Comparison of ENCODE assay signal across 8 cellular contexts in the genomic region with DNA sequence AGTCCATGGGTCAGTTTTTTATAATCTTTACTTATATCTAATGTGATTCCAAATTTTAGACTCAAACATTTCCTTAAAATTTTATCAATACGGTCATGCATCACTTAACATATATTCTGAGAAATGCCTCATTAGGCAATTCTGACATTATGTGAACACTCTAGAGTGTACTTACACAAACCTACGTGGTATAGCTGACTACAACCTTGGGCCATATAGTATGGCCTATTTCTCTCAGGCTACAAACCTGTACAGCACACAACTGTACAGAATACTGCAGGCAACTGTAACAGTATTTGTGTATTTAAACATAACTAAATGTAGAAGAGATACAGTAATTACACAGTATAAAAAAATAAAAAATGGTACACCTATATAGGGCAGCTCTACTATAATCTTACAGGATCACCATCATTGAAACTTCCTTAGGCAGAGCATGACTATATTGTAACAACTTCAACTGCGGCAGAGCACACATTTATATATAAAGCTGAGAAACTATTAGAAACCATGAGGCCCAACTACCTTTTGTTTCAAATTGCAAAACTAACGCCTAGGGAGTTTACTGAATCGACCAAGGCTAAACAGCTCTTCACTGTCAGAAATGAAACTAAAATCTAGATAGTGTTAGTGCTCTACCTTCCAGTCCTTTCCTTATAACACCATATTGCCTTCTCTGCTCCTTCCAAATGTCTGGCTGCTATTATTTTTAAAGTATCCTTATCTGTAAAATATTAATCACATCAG. TPM values are rescaled to one million over a fixed set of nuclear protein-coding genes. Genes with fewer than 3 reads are reported as not detected.
DNase-seq lines count a peak whose midpoint lies in the region; ATAC-seq and TF ChIP-seq lines count a peak whose summit lies in the region.

No MANE protein-coding gene starts in this region.

- TF ChIP-seq POLR2A in breast epithelium (IDR thresholded peaks at IDR 0.05) (no peak), lower leg skin (IDR thresholded peaks at IDR 0.05) (no peak)

- no peaks in the 10 kb centered on the region for H3K27me3 Mint-ChIP-seq in MCF 10A (ENCODE audit: insufficient read depth, unreplicated experiment)

- H3K4me3 ChIP-seq in breast epithelium (peak overlapping the region in 1 of 3 donors; percentile 15), upper lobe of right lung (peak overlapping the region; percentile 7), lower leg skin (ENCODE audit: low read depth, poor library complexity, severe bottlenecking) (no peak overlapping the region)
- H3K4me3 ChIP-seq in effector memory CD4-positive, alpha-beta T cell (ENCODE audit: insufficient read depth, low read depth, low read length, poor library complexity, severe bottlenecking): peak overlapping the region; percentile 12

- intact Hi-C loops in MCF 10A (cut with micrococcal nuclease) (no loop called here), breast epithelium (cut with DNase I; ENCODE audit: low total_unique reads) (no loop called here), upper lobe of right lung (cut with DNase I) (loop anchor here (10.0 kb wide), 1 partner anchor 60 kb away; no protein-coding TSS in a partner anchor), lower leg skin (cut with DNase I; ENCODE audit: low total_unique reads) (no loop called here)

- H3K9me3 ChIP-seq in breast epithelium (no peaks in the 10 kb centered on the region), upper lobe of right lung (no peaks in the 10 kb centered on the region)
- no peaks in the 10 kb centered on the region for H3K9me3 ChIP-seq in effector memory CD4-positive, alpha-beta T cell (ENCODE audit: control insufficient read depth, low read length)

- peaks cover 30% of the 10 kb centered on the region for H3K4me1 Mint-ChIP-seq in MCF 10A (ENCODE audit: insufficient read depth, unreplicated experiment)

- TF ChIP-seq CTCF in MCF 10A (IDR thresholded peaks at IDR 0.05; ENCODE audit: unreplicated experiment): no peak
- no peak for TF ChIP-seq CTCF in breast epithelium (IDR thresholded peaks at IDR 0.05)
- TF ChIP-seq CTCF in upper lobe of right lung (IDR thresholded peaks at IDR 0.05): no peak
- no peak for TF ChIP-seq CTCF in lower leg skin (IDR thresholded peaks at IDR 0.05)

- peak; percentile 47 for ATAC-seq in HG03064 (IDR thresholded peaks at IDR 0.05; ENCODE audit: low read depth, unreplicated experiment)
- peak; percentile 36 for ATAC-seq in upper lobe of right lung

- CTCF ChIA-PET in MCF 10A (lab: Yijun Ruan, JAX): interaction anchor here (0.6 to 1.1 kb wide), 4 partner anchors 25 to 441 kb away, joined by 3 read pairs; no protein-coding TSS in a partner anchor

- BruUV-seq in MCF 10A (replicated peaks; lab: Mats Ljungman, UMichigan): no TSS peak

- peak overlapping the region; percentile 86 for H3K27ac Mint-ChIP-seq in MCF 10A (ENCODE audit: low read depth, unreplicated experiment)

- H3K36me3 Mint-ChIP-seq in MCF 10A (ENCODE audit: insufficient read depth, unreplicated experiment): peaks cover 11% of the 10 kb centered on the region

- H3K36me3 ChIP-seq in breast epithelium: no peaks in the 10 kb centered on the region
- H3K36me3 ChIP-seq in effector memory CD4-positive, alpha-beta T cell (ENCODE audit: control insufficient read depth, insufficient read depth, low read length): no peaks in the 10 kb centered on the region
- H3K36me3 ChIP-seq in upper lobe of right lung: no peaks in the 10 kb centered on the region

- peak overlapping the region; percentile 51 for H3K4me3 Mint-ChIP-seq in MCF 10A (ENCODE audit: unreplicated experiment)

- no peaks in the 10 kb centered on the region for H3K9me3 Mint-ChIP-seq in MCF 10A (ENCODE audit: unreplicated experiment)

- H3K27me3 ChIP-seq in breast epithelium (no peaks in the 10 kb centered on the region), upper lobe of right lung (no peaks in the 10 kb centered on the region)
- H3K27me3 ChIP-seq in effector memory CD4-positive, alpha-beta T cell (replicated peaks; ENCODE audit: control insufficient read depth, insufficient read depth, low read length, poor library complexity, severe bottlenecking): no peaks in the 10 kb centered on the region

- DNase-seq in MCF 10A (ENCODE audit: unreplicated experiment): no peak
- no peak for DNase-seq in breast epithelium (ENCODE audit: low spot score in 2 of 2)
- DNase-seq in effector memory CD4-positive, alpha-beta T cell: no peak
- no peak for DNase-seq in upper lobe of right lung
- no peak for DNase-seq in HCEC 1CT
- no peak for DNase-seq in GDM1 (lab: John Stamatoyannopoulos, UW)
- DNase-seq in lower leg skin (ENCODE audit: low spot score in 2 of 2): no peak

- H3K27ac ChIP-seq in breast epithelium (no peak overlapping the region), upper lobe of right lung (peak overlapping the region; percentile 14)
- no peak overlapping the region for H3K27ac ChIP-seq in effector memory CD4-positive, alpha-beta T cell (ENCODE audit: insufficient read depth, low read length, poor library complexity, severe bottlenecking)

- 63 to 67% methylated on average over 5 of the region's 5 CpGs for WGBS in lower leg skin, 2 donors

- POLR2A ChIA-PET in MCF 10A (lab: Yijun Ruan, JAX): interaction anchor here (1.4 kb wide), 1 partner anchor 9 kb away, joined by 6 read pairs; no protein-coding TSS in a partner anchor

- peaks cover 0 to 14% of the 10 kb centered on the region in 2 donors for H3K4me1 ChIP-seq in breast epithelium
- H3K4me1 ChIP-seq in effector memory CD4-positive, alpha-beta T cell (ENCODE audit: control insufficient read depth, insufficient read depth, low read length, poor library complexity, severe bottlenecking): peaks cover 6% of the 10 kb centered on the region
- H3K4me1 ChIP-seq in upper lobe of right lung: peaks cover 20% of the 10 kb centered on the region

RNA-seq across cellular contexts. Expression of gene YES1, which starts 6.9 kb away (rescaled TPM):
- total RNA-seq in MCF 10A (2022): 60.4 and 81.7 TPM in 2 replicates
- total RNA-seq in breast epithelium: 100 to 1,000 TPM; 108 to 150 (median 136) TPM
- total RNA-seq in upper lobe of right lung: 56.0 TPM
- total RNA-seq in lower leg skin: 100 to 1,000 TPM in 1 of 4 donors, 10 to 100 TPM in 3; 62.3 to 133 (median 90.0) TPM
